In the genomic region with DNA sequence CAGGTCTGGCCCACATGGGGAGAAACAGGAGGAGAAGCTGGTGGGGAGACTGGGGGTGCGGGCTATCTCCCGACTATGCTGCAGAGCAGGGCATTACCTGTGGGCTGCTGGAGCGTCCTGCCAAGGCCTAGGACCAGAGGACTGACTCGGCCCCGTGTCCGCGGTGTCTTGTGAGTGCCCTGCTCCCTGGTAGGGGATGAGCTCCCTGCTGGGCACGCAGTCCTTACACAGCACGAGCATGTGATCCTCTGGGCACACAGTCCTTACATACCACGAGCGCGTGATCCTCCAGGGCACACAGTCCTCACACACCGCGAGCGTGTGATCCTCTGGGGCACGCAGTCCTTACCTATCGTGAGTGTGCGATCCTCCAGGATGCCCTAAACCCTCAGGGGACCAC, we compare ENCODE assay signal across 1 cellular context.
TF ChIP-seq lines count a peak whose summit lies in the region.

No MANE protein-coding gene starts in this region.

TF ChIP-seq in GM23338, 12 proteins besides CTCF, POLR2A, EP300 and RAD21 (continued from another document):
- TF ChIP-seq, protein P1, sequence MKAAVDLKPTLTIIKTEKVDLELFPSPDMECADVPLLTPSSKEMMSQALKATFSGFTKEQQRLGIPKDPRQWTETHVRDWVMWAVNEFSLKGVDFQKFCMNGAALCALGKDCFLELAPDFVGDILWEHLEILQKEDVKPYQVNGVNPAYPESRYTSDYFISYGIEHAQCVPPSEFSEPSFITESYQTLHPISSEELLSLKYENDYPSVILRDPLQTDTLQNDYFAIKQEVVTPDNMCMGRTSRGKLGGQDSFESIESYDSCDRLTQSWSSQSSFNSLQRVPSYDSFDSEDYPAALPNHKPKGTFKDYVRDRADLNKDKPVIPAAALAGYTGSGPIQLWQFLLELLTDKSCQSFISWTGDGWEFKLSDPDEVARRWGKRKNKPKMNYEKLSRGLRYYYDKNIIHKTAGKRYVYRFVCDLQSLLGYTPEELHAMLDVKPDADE (IDR thresholded peaks at IDR 0.05): no peak
